ENCODE assay signal across 1 cellular context in the genomic region with DNA sequence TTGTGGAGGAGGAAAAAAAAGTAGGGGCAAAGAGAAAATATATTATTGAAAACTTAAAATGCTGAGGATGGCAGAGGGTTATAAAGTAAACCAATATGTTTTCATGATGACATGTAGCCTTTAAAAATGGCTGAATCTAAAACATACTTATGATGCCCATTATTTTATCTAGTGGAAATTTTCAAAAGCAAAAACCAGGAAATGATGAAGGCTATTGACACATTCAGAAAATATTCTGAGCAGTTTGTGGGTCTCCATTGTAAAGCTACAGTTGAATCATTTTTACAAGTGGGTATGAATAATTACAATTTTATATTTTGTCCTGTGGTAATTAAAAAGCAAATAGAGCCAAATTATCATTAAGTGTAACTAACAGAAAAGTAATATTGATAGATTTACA.
TF ChIP-seq lines count a peak whose summit lies in the region.

No MANE protein-coding gene starts in this region.

TF ChIP-seq in HepG2, 621 proteins besides CTCF, POLR2A, EP300 and RAD21:
- TF ChIP-seq, protein P1, sequence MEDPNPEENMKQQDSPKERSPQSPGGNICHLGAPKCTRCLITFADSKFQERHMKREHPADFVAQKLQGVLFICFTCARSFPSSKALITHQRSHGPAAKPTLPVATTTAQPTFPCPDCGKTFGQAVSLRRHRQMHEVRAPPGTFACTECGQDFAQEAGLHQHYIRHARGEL (CRISPR knock-in tag; IDR thresholded peaks at IDR 0.05): no peak
- TF ChIP-seq ZNF282 (IDR thresholded peaks at IDR 0.05; ENCODE audit: partially characterized antibody) (no peak), CCDC6 (CRISPR knock-in tag; IDR thresholded peaks at IDR 0.05) (no peak)
- TF ChIP-seq, protein P2, sequence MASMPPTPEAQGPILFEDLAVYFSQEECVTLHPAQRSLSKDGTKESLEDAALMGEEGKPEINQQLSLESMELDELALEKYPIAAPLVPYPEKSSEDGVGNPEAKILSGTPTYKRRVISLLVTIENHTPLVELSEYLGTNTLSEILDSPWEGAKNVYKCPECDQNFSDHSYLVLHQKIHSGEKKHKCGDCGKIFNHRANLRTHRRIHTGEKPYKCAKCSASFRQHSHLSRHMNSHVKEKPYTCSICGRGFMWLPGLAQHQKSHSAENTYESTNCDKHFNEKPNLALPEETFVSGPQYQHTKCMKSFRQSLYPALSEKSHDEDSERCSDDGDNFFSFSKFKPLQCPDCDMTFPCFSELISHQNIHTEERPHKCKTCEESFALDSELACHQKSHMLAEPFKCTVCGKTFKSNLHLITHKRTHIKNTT (CRISPR knock-in tag; IDR thresholded peaks at IDR 0.05): no peak
TF ChIP-seq in HepG2: peak in this region for 0.
